25 cellular contexts compared by ENCODE assay signal in the genomic region with DNA sequence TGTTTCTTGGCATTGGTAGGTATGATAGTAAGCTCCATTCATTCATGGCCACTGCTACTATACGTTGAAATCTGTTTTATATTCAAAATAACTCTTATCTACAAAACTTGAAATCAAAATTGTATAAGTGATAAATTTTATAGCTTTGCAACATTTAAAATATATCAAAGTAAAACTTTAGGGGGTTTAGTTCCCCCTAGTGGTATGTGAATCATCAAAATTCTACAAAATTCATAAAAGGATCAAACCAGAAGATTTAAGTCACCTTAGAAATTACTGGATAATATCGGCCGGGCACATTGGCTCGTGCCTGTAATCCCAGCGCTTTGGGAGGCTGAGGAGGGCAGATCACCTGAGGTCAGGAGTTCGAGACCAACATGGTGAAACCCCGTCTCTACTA.
DNase-seq lines count a peak whose midpoint lies in the region; ATAC-seq and TF ChIP-seq lines count a peak whose summit lies in the region.
"Had no signal": no experiment of that assay in that cellular context is flagged by ENCODE, and none has a peak within 500 bp of the region (broad histone marks: within the 10 kb centered on the region; RNA-seq: fewer than 3 reads in every experiment).

No MANE protein-coding gene starts in this region.

- no peaks in the 10 kb centered on the region for H3K9me2 ChIP-seq in GM23338 (ENCODE audit: insufficient read depth)

- H3K79me2 ChIP-seq in GM23338 (replicated peaks; ENCODE audit: insufficient read depth) (no peaks in the 10 kb centered on the region), OCI-LY3 (ENCODE audit: low read length) (no peaks in the 10 kb centered on the region), neural progenitor cell (ENCODE audit: low read depth) (no peaks in the 10 kb centered on the region)

- no TSS peak for BruUV-seq in A673 (replicated peaks; lab: Mats Ljungman, UMichigan)

- H3K36me3 Mint-ChIP-seq in GM23338 (ENCODE audit: low read depth) (no peaks in the 10 kb centered on the region), endodermal cell (ENCODE audit: low read depth) (no peaks in the 10 kb centered on the region), neural progenitor cell (no peaks in the 10 kb centered on the region)
- H3K36me3 Mint-ChIP-seq: activated naive CD8-positive, alpha-beta T cell treated with anti-CD3 and anti-CD28 coated beads, Interleukin-2, amount 10 ng/mL, durations not matched to agents 7 days and 5 days; CD8-positive, alpha-beta T cell had no signal

- H3K27ac Mint-ChIP-seq in GM23338 = no peak overlapping the region
- no peak overlapping the region for H3K27ac Mint-ChIP-seq in endodermal cell
- H3K27ac Mint-ChIP-seq in neural progenitor cell = no peak overlapping the region
- H3K27ac Mint-ChIP-seq: activated CD4-positive, alpha-beta T cell treated with anti-CD3 and anti-CD28 coated beads for 36 hours; activated naive CD8-positive, alpha-beta T cell treated with anti-CD3 and anti-CD28 coated beads, Interleukin-2, amount 10 ng/mL, durations not matched to agents 7 days and 5 days; CD8-positive, alpha-beta T cell had no signal

- H3K9me3 Mint-ChIP-seq in GM23338 = no peaks in the 10 kb centered on the region
- H3K9me3 Mint-ChIP-seq in endodermal cell = no peaks in the 10 kb centered on the region
- no peaks in the 10 kb centered on the region for H3K9me3 Mint-ChIP-seq in neural progenitor cell

- 87% methylated on average over 6 of the region's 7 CpGs for WGBS in endodermal cell (ENCODE audit: insufficient coverage in 1 of 2, insufficient read length in 1 of 2), 2 experiments

- H2AFZ ChIP-seq in GM23338 (no peak overlapping the region), OCI-LY3 (ENCODE audit: low read depth, low read length) (no peak overlapping the region), neural progenitor cell (replicated peaks) (no peak overlapping the region)

- H3K27ac ChIP-seq in GM23338 (ENCODE audit: low read depth) (no peak overlapping the region), OCI-LY3 (ENCODE audit: low read length) (no peak overlapping the region), endodermal cell (ENCODE audit: low read depth, low read length) (no peak overlapping the region), neural progenitor cell (no peak overlapping the region), A673 (ENCODE audit: low read depth, low read length, poor library complexity, severe bottlenecking) (no peak overlapping the region)
- H3K27ac ChIP-seq: heart left ventricle, neutrophil, prostate gland had no signal

- no peaks in the 10 kb centered on the region for H3F3A ChIP-seq in GM23338 (replicated peaks; ENCODE audit: low read depth)
- no peaks in the 10 kb centered on the region for H3F3A ChIP-seq in neural progenitor cell (ENCODE audit: low read depth)

- H4K20me1 ChIP-seq in GM23338 (replicated peaks; ENCODE audit: insufficient read depth) (no peaks in the 10 kb centered on the region), OCI-LY3 (ENCODE audit: insufficient read depth, low read length) (no peaks in the 10 kb centered on the region), neural progenitor cell (ENCODE audit: low read depth) (no peaks in the 10 kb centered on the region)

- H3K9me3 ChIP-seq in OCI-LY3 (ENCODE audit: insufficient read depth, low read length) (no peaks in the 10 kb centered on the region), endodermal cell (ENCODE audit: control insufficient read depth, low read length) (no peaks in the 10 kb centered on the region), neural progenitor cell (ENCODE audit: low read depth) (no peaks in the 10 kb centered on the region), A673 (ENCODE audit: low read depth, low read length, poor library complexity, severe bottlenecking) (no peaks in the 10 kb centered on the region)
- H3K9me3 ChIP-seq: neutrophil, prostate gland had no signal

- no peaks in the 10 kb centered on the region for H3K27me3 Mint-ChIP-seq in GM23338 (ENCODE audit: insufficient read depth, low read depth, poor library complexity)
- no peaks in the 10 kb centered on the region for H3K27me3 Mint-ChIP-seq in endodermal cell (ENCODE audit: insufficient read depth)
- no peaks in the 10 kb centered on the region for H3K27me3 Mint-ChIP-seq in neural progenitor cell (ENCODE audit: insufficient read depth, low read depth)
- H3K27me3 Mint-ChIP-seq: activated CD4-positive, alpha-beta T cell treated with anti-CD3 and anti-CD28 coated beads for 36 hours; activated naive CD8-positive, alpha-beta T cell treated with anti-CD3 and anti-CD28 coated beads, Interleukin-2, amount 10 ng/mL, durations not matched to agents 7 days and 5 days had no signal

- no peak overlapping the region for H3K9ac ChIP-seq in OCI-LY3 (ENCODE audit: low read length)
- H3K9ac ChIP-seq in endodermal cell (ENCODE audit: extremely low read depth, low read length, poor library complexity, severe bottlenecking) = no peak overlapping the region
- no peak overlapping the region for H3K9ac ChIP-seq in neural progenitor cell

- ATAC-seq in GM23338 = no peak
- ATAC-seq in GM18873 (IDR thresholded peaks at IDR 0.05; ENCODE audit: low FRiP score, unreplicated experiment) = no peak
- ATAC-seq in HG03108 (IDR thresholded peaks at IDR 0.05; ENCODE audit: unreplicated experiment) = no peak
- ATAC-seq: activated CD4-positive, alpha-beta T cell treated with anti-CD3 and anti-CD28 coated beads for 36 hours; CD8-positive, alpha-beta T cell; HCT116; heart left ventricle; left colon; Right ventricle myocardium inferior; stimulated activated naive CD8-positive, alpha-beta T cell treated with anti-CD3 and anti-CD28 coated beads, Interleukin-15, Interleukin-2, amounts not matched to agents 100 U/mL and 50 U/mL, for 24 hours had no signal

- DNase-seq in GM23338 (ENCODE audit: low spot score) (peak; percentile 4), endodermal cell (no peak), neural progenitor cell (ENCODE audit: low spot score) (no peak), A673 (ENCODE audit: low spot score) (no peak), NCI-H1105 (lab: John Stamatoyannopoulos, UW) (no peak)
- DNase-seq: activated CD4-positive, alpha-beta T cell treated with anti-CD3 and anti-CD28 coated beads for 36 hours; activated gamma-delta T cell; activated naive CD8-positive, alpha-beta T cell treated with anti-CD3 and anti-CD28 coated beads, Interleukin-2, amount 10 ng/mL, durations not matched to agents 7 days and 5 days; AML-193; CD8-positive, alpha-beta T cell; DMS 273 treated with DMSO at 0.1 percent for 48 hours; heart left ventricle; left colon; MM.1S; NCI-H1417 treated with DMSO at 0.1 percent for 48 hours; NCI-H2081 treated with DMSO at 0.1 percent for 48 hours; NCI-H226; stimulated activated naive CD8-positive, alpha-beta T cell treated with anti-CD3 and anti-CD28 coated beads, Interleukin-15, Interleukin-2, amounts not matched to agents 100 U/mL and 50 U/mL, for 24 hours had no signal

- H3K27me3 ChIP-seq in GM23338 (ENCODE audit: insufficient read depth) (no peaks in the 10 kb centered on the region), OCI-LY3 (ENCODE audit: low read depth, low read length) (no peaks in the 10 kb centered on the region), endodermal cell (ENCODE audit: control insufficient read depth, insufficient read depth, low read length, poor library complexity, severe bottlenecking) (no peaks in the 10 kb centered on the region), neural progenitor cell (no peaks in the 10 kb centered on the region), A673 (replicated peaks; ENCODE audit: insufficient read depth, low read depth, low read length, poor library complexity) (no peaks in the 10 kb centered on the region)
- H3K27me3 ChIP-seq: heart left ventricle, neutrophil had no signal

- POLR2A ChIA-PET in A673 (lab: Charles Lee; ENCODE audit: low non-redundant PET) = no interaction called here

- H3K36me3 ChIP-seq in GM23338 (ENCODE audit: insufficient read depth) = no peaks in the 10 kb centered on the region
- no peaks in the 10 kb centered on the region for H3K36me3 ChIP-seq in OCI-LY3 (replicated peaks; ENCODE audit: low read depth, low read length)
- H3K36me3 ChIP-seq in endodermal cell (ENCODE audit: control insufficient read depth, insufficient read depth, low read length) = no peaks in the 10 kb centered on the region
- H3K36me3 ChIP-seq in neural progenitor cell = no peaks in the 10 kb centered on the region
- no peaks in the 10 kb centered on the region for H3K36me3 ChIP-seq in A673 (ENCODE audit: insufficient read depth, low read length, poor library complexity, severe bottlenecking)
- H3K36me3 ChIP-seq: heart left ventricle, neutrophil, prostate gland had no signal

- intact Hi-C loops in A673 (cut with micrococcal nuclease; ENCODE audit: unreplicated experiment) = no loop called here

- TF ChIP-seq CTCF in GM23338 (conservative IDR thresholded peaks at IDR 0.05; ENCODE audit: low read depth in 2 of 2) (peak in 1 of 2 experiments; percentile 43; a peak in 3 of 4 replicates), OCI-LY3 (IDR thresholded peaks at IDR 0.05; ENCODE audit: low read depth, low read length) (peak; percentile 5; the same call in 1 of the 2 replicates), endodermal cell (conservative IDR thresholded peaks at IDR 0.05) (peak; percentile 44), neural progenitor cell (IDR thresholded peaks at IDR 0.05) (peak; percentile 27), A673 (conservative IDR thresholded peaks at IDR 0.05; ENCODE audit: low read depth, low read length) (no peak)

- no peaks in the 10 kb centered on the region for H3K4me1 ChIP-seq in GM23338 (ENCODE audit: insufficient read depth)
- H3K4me1 ChIP-seq in OCI-LY3 (ENCODE audit: low read length) = peaks cover 4% of the 10 kb centered on the region; the same call in 1 of the 2 replicates
- no peaks in the 10 kb centered on the region for H3K4me1 ChIP-seq in endodermal cell (ENCODE audit: control insufficient read depth, insufficient read depth, low read length)
- no peaks in the 10 kb centered on the region for H3K4me1 ChIP-seq in neural progenitor cell
- no peaks in the 10 kb centered on the region for H3K4me1 ChIP-seq in A673 (ENCODE audit: insufficient read depth, low read length, poor library complexity, severe bottlenecking)
- H3K4me1 ChIP-seq: heart left ventricle, prostate gland had no signal

- H3K4me3 ChIP-seq in GM23338 (no peak overlapping the region), OCI-LY3 (ENCODE audit: low read length) (no peak overlapping the region), endodermal cell (ENCODE audit: low read length) (no peak overlapping the region), neural progenitor cell (no peak overlapping the region), A673 (ENCODE audit: low read depth, low read length, poor library complexity, severe bottlenecking) (no peak overlapping the region)
- H3K4me3 ChIP-seq: heart left ventricle, prostate gland had no signal

- no peak overlapping the region for H3K4me3 Mint-ChIP-seq in GM23338
- no peak overlapping the region for H3K4me3 Mint-ChIP-seq in endodermal cell
- no peak overlapping the region for H3K4me3 Mint-ChIP-seq in neural progenitor cell
- H3K4me3 Mint-ChIP-seq: activated CD4-positive, alpha-beta T cell treated with anti-CD3 and anti-CD28 coated beads for 36 hours; activated naive CD8-positive, alpha-beta T cell treated with anti-CD3 and anti-CD28 coated beads, Interleukin-2, amount 10 ng/mL, durations not matched to agents 7 days and 5 days; CD8-positive, alpha-beta T cell had no signal

- H3K4me1 Mint-ChIP-seq in GM23338 = 0 out of 3 replicates have a peak, but pooled peaks cover 4% of the 10 kb centered on the region
- H3K4me1 Mint-ChIP-seq in endodermal cell = peaks cover 7% of the 10 kb centered on the region
- no peaks in the 10 kb centered on the region for H3K4me1 Mint-ChIP-seq in neural progenitor cell
- H3K4me1 Mint-ChIP-seq: activated CD4-positive, alpha-beta T cell treated with anti-CD3 and anti-CD28 coated beads for 36 hours; activated naive CD8-positive, alpha-beta T cell treated with anti-CD3 and anti-CD28 coated beads, Interleukin-2, amount 10 ng/mL, durations not matched to agents 7 days and 5 days had no signal

- H3K4me2 ChIP-seq in GM23338 (no peak overlapping the region), OCI-LY3 (ENCODE audit: low read length) (no peak overlapping the region), neural progenitor cell (no peak overlapping the region)

- CTCF ChIA-PET in A673 (lab: Charles Lee) = no interaction called here
